8 cellular contexts compared by ENCODE assay signal in genomic region chr11:6233984-6234313, GRCh38. TPM values are rescaled to one million over a fixed set of nuclear protein-coding genes. Genes with fewer than 3 reads are reported as not detected.
A peak's percentile ranks its signal among the peaks of the same experiment; 100 is the strongest.
DNase-seq lines count a peak whose midpoint lies in the region; ATAC-seq, FAIRE-seq and TF ChIP-seq lines count a peak whose summit lies in the region.

No MANE protein-coding gene starts in this region.

- H3K4me3 Mint-ChIP-seq in CD14-positive monocyte = peak overlapping the region; percentile 97 to 100

- peak; percentile 0 for ATAC-seq in HG03460 (IDR thresholded peaks at IDR 0.05; ENCODE audit: unreplicated experiment)
- peak; percentile 7 for ATAC-seq in K562
- no peak for ATAC-seq in HG03442 (IDR thresholded peaks at IDR 0.05; ENCODE audit: unreplicated experiment)
- no peak for ATAC-seq in GM21390 (IDR thresholded peaks at IDR 0.05; ENCODE audit: unreplicated experiment)

- intact Hi-C loops in CD14-positive monocyte (cut with micrococcal nuclease) (loop anchor here (2.0 to 10.0 kb wide), 4 partner anchors 33 to 451 kb away; partner anchors contain the start of genes TAF10 (in 2 of the 2), MRPL17 (in 1 of the 2) and TPP1 (in 1 of the 2)), K562 (cut with micrococcal nuclease) (no loop called here)

- CTCF ChIA-PET in K562 (lab: Yijun Ruan, JAX; ENCODE audit: low intra/inter-chr PET ratio) = no interaction called here

- H3K27me3 ChIP-seq in K562 (ENCODE audit: control insufficient read depth in 2 of 2, insufficient read depth in 2 of 2, low read length in 2 of 2) = no peaks in the 10 kb centered on the region

- DNase-seq in CD14-positive monocyte (ENCODE audit: low spot score) = no peak
- DNase-seq in K562 (ENCODE audit: extremely low read depth in 1 of 4, low spot score in 3 of 4) = peak in 2 of 4 experiments; percentile 20 to 44
- no peak for DNase-seq in SHP77 (lab: John Stamatoyannopoulos, UW)
- DNase-seq in NCI-H2196 (lab: John Stamatoyannopoulos, UW; ENCODE audit: unreplicated experiment) = no peak

- peaks cover 50% of the 10 kb centered on the region for H3K4me1 Mint-ChIP-seq in CD14-positive monocyte

- TF ChIP-seq EP300 in K562 (IDR thresholded peaks at IDR 0.05; ENCODE audit: low read length) = no peak

- in situ Hi-C loops in K562 (cut with MboI) = no loop called here

- H3K9ac ChIP-seq in K562 (ENCODE audit: insufficient read depth in 1 of 2, low read depth in 2 of 2, low read length in 2 of 2) = peak overlapping the region; percentile 77 to 94

- WGBS in K562 (ENCODE audit: insufficient coverage, low coverage, missing lambda C conversion rate) = 0% methylated on average over 9 of the region's 9 CpGs
- 1 to 2% methylated on average over 7 to 8 of the region's 9 CpGs for WGBS in mesodermal cell (ENCODE audit: insufficient coverage in 2 of 2), 2 experiments

- FAIRE-seq in K562 (lab: Jason Lieb, UNC) = no peak

- H3K4me2 ChIP-seq in K562 (ENCODE audit: insufficient read depth, low read length) = peak overlapping the region; percentile 88

- H3K9me3 ChIP-seq in K562 (replicated peaks; ENCODE audit: control insufficient read depth, insufficient read depth, low read depth, low read length) (no peaks in the 10 kb centered on the region), mesodermal cell (ENCODE audit: control insufficient read depth, low read length) (no peaks in the 10 kb centered on the region)

- no peaks in the 10 kb centered on the region for H3K9me3 Mint-ChIP-seq in CD14-positive monocyte

- POLR2A ChIA-PET in K562 (lab: Yijun Ruan, JAX) = interaction anchor here (1.1 to 2.2 kb wide), 5 partner anchors 9 to 25 kb away, joined by 3 to 16 read pairs (median 4); partner anchors contain the start of gene CCKBR

- peaks cover 0 to 31% of the 10 kb centered on the region in 2 experiments for H3K4me1 ChIP-seq in K562 (replicated peaks in 1 of 2; ENCODE audit: control insufficient read depth in 2 of 2, insufficient read depth in 2 of 2, low read length in 2 of 2)
- peaks cover 3% of the 10 kb centered on the region for H3K4me1 ChIP-seq in mesodermal cell (ENCODE audit: control insufficient read depth, insufficient read depth, low read length, poor library complexity, severe bottlenecking)

- H3K9me1 ChIP-seq in K562 (ENCODE audit: control insufficient read depth, insufficient read depth, low read length) = peaks cover 7% of the 10 kb centered on the region

- H4K20me1 ChIP-seq in K562 (replicated peaks; ENCODE audit: control insufficient read depth, insufficient read depth, low read length) = peaks cover 10% of the 10 kb centered on the region

- no peak for TF ChIP-seq CTCF in CD14-positive monocyte (IDR thresholded peaks at IDR 0.05)
- no peak for TF ChIP-seq CTCF in K562 (IDR thresholded peaks at IDR 0.05 in 2 of 3, conservative IDR thresholded peaks at IDR 0.05 in 1 of 3; ENCODE audit: insufficient read depth in 2 of 3, low read depth in 1 of 3, low read length in 3 of 3)

- no peak for TF ChIP-seq RAD21 in K562 (CRISPR knock-in tag; conservative IDR thresholded peaks at IDR 0.05 in 1 of 2, IDR thresholded peaks at IDR 0.05 in 1 of 2)

- peaks cover 46% of the 10 kb centered on the region for H3K79me2 ChIP-seq in K562 (ENCODE audit: control insufficient read depth, insufficient read depth, low read length)

- TF ChIP-seq POLR2A in K562 (conservative IDR thresholded peaks at IDR 0.05) = no peak

- H3K27ac Mint-ChIP-seq in CD14-positive monocyte = peak overlapping the region; percentile 98 to 100 (median 98)

- H3K27ac ChIP-seq in K562 (ENCODE audit: extremely low read depth, low read depth, low read length) (peak overlapping the region; percentile 66), mesodermal cell (ENCODE audit: low read depth, low read length, severe bottlenecking) (no peak overlapping the region)

- H2AFZ ChIP-seq in K562 (ENCODE audit: low read depth, low read length) = peak overlapping the region; percentile 92

- H3K36me3 Mint-ChIP-seq in CD14-positive monocyte = peaks cover 6 to 17% of the 10 kb centered on the region in 2 donors

- H3K4me3 ChIP-seq in K562 = peak overlapping the region; percentile 64
- peak overlapping the region; percentile 74 for H3K4me3 ChIP-seq in mesodermal cell (ENCODE audit: extremely low read depth, insufficient read depth, low read length, poor library complexity, severe bottlenecking)

- no TSS peak for BruUV-seq in K562 (replicated peaks; lab: Mats Ljungman, UMichigan)

- H3K36me3 ChIP-seq in K562 (ENCODE audit: control insufficient read depth, insufficient read depth, low read length) (peaks cover 3% of the 10 kb centered on the region; the same call in 1 of the 3 replicates), mesodermal cell (ENCODE audit: control insufficient read depth, insufficient read depth, low read length) (no peaks in the 10 kb centered on the region)

- peaks cover 0 to 1% (median 0%) of the 10 kb centered on the region in 3 donors for H3K27me3 Mint-ChIP-seq in CD14-positive monocyte (ENCODE audit: low read depth in 3 of 3)

RNA-seq across cellular contexts. Expression of gene FHIP1B, which starts 0.5 kb away (rescaled TPM):
- polyA plus RNA-seq in CD14-positive monocyte (10 to 100 TPM; 14.2 to 18.9 TPM), K562 (2011; rRNA removed) (24.7 and 33.9 TPM in 2 replicates), K562 (2014; fragmentation: Illumina TruSeq; extraction: Trizol) (15.6 and 23.3 TPM in 2 replicates), K562 (2014; fragmentation: Nextera tagmentation; extraction: Ambion mirVana) (1 to 10 TPM in 1 of 2 experiments, under 1 TPM in 1; 0.94 to 1.1 TPM), K562 (2014; rRNA removed) (24.3 TPM in 2 replicates)
- 52.8 and 87.9 TPM in 2 replicates for total RNA-seq in K562 (2011; cell fraction: chromatin; rRNA removed; ENCODE audit: low replicate concordance)
- 55.5 and 59.0 TPM in 2 replicates for total RNA-seq in K562 (2011; cell fraction: nucleolus; rRNA removed)
- 70.2 and 97.8 TPM in 2 replicates for total RNA-seq in K562 (2011; cell fraction: nucleoplasm; rRNA removed)
- total RNA-seq in K562 (2014; rRNA removed) (10.4 and 19.6 TPM in 2 replicates), K562 (2014; rRNA removed; fragmentation: Illumina TruSeq; extraction: Trizol) (6.6 and 8.4 TPM in 2 replicates), K562 (2015; rRNA removed; fragmentation: Illumina TruSeq; extraction: Trizol) (11.2 and 15.6 TPM in 2 replicates), K562 (2021) (20.1 and 21.0 TPM in 2 replicates)
- 37.0 and 55.6 TPM in 2 replicates for polyA plus RNA-seq in K562 (2011; cell fraction: cytosol; rRNA removed)
- polyA plus RNA-seq in K562 (2011; cell fraction: nucleus; rRNA removed) = 212 and 288 TPM in 2 replicates
- polyA plus RNA-seq in K562 (2012) = 12.7 and 23.3 TPM in 2 replicates
- 20.4 and 20.5 TPM in 2 replicates for polyA minus RNA-seq in K562 (2011; rRNA and poly(A)+ RNA removed)
- 11.6 and 17.8 TPM in 2 replicates for polyA minus RNA-seq in K562 (2011; cell fraction: cytosol; rRNA and poly(A)+ RNA removed)
- 45.2 and 53.0 TPM in 2 replicates for polyA minus RNA-seq in K562 (2011; cell fraction: nucleus; rRNA and poly(A)+ RNA removed)
- polyA plus RNA-seq in mesodermal cell (2013, experiment 1 of 2) = 15.4 TPM
- polyA plus RNA-seq in mesodermal cell (2013, experiment 2 of 2) = 13.6 TPM

RNA-seq across cellular contexts. Expression of gene CNGA4, which starts 4.9 kb away (rescaled TPM):
- polyA plus RNA-seq in CD14-positive monocyte (not detected), K562 (2011; rRNA removed) (0.04 and 0.09 TPM in 2 replicates), K562 (2014; fragmentation: Illumina TruSeq; extraction: Trizol) (0.06 TPM in 1 of 2 replicates, not detected in the other), K562 (2014; fragmentation: Nextera tagmentation; extraction: Ambion mirVana) (not detected), K562 (2014; rRNA removed) (0.05 TPM in 1 of 2 replicates, not detected in the other)
- 0.56 TPM in 1 of 2 replicates, not detected in the other for total RNA-seq in K562 (2011; cell fraction: chromatin; rRNA removed; ENCODE audit: low replicate concordance)
- not detected in 2 replicates for total RNA-seq in K562 (2011; cell fraction: nucleolus; rRNA removed)
- not detected in 2 replicates for total RNA-seq in K562 (2011; cell fraction: nucleoplasm; rRNA removed)
- total RNA-seq in K562 (2014; rRNA removed) (0.09 and 0.16 TPM in 2 replicates), K562 (2014; rRNA removed; fragmentation: Illumina TruSeq; extraction: Trizol) (not detected in 2 replicates), K562 (2015; rRNA removed; fragmentation: Illumina TruSeq; extraction: Trizol) (not detected in 2 replicates), K562 (2021) (not detected in 2 replicates)
- 0.06 and 0.28 TPM in 2 replicates for polyA plus RNA-seq in K562 (2011; cell fraction: cytosol; rRNA removed)
- polyA plus RNA-seq in K562 (2011; cell fraction: nucleus; rRNA removed) = 0.25 and 0.30 TPM in 2 replicates
- 0.09 and 0.18 TPM in 2 replicates for polyA plus RNA-seq in K562 (2012)
- polyA minus RNA-seq in K562 (2011; rRNA and poly(A)+ RNA removed) = 0.12 TPM in 1 of 2 replicates, not detected in the other
- polyA minus RNA-seq in K562 (2011; cell fraction: cytosol; rRNA and poly(A)+ RNA removed) = not detected in 2 replicates
- 0.22 and 0.27 TPM in 2 replicates for polyA minus RNA-seq in K562 (2011; cell fraction: nucleus; rRNA and poly(A)+ RNA removed)
- 0.70 TPM for polyA plus RNA-seq in mesodermal cell (2013, experiment 1 of 2)
- 0.76 TPM for polyA plus RNA-seq in mesodermal cell (2013, experiment 2 of 2)

RNA-seq across cellular contexts. Expression of gene CCKBR, which starts 25.7 kb away (rescaled TPM):
- polyA plus RNA-seq in CD14-positive monocyte (not detected), K562 (2011; rRNA removed) (not detected in 2 replicates), K562 (2014; fragmentation: Illumina TruSeq; extraction: Trizol) (not detected in 2 replicates), K562 (2014; fragmentation: Nextera tagmentation; extraction: Ambion mirVana) (not detected), K562 (2014; rRNA removed) (not detected in 2 replicates)
- total RNA-seq in K562 (2011; cell fraction: chromatin; rRNA removed; ENCODE audit: low replicate concordance) = not detected in 2 replicates
- total RNA-seq in K562 (2011; cell fraction: nucleolus; rRNA removed) = not detected in 2 replicates
- total RNA-seq in K562 (2011; cell fraction: nucleoplasm; rRNA removed) = not detected in 2 replicates
- total RNA-seq in K562 (2014; rRNA removed) (not detected in 2 replicates), K562 (2014; rRNA removed; fragmentation: Illumina TruSeq; extraction: Trizol) (not detected in 2 replicates), K562 (2015; rRNA removed; fragmentation: Illumina TruSeq; extraction: Trizol) (not detected in 2 replicates), K562 (2021) (not detected in 2 replicates)
- not detected in 2 replicates for polyA plus RNA-seq in K562 (2011; cell fraction: cytosol; rRNA removed)
- polyA plus RNA-seq in K562 (2011; cell fraction: nucleus; rRNA removed) = not detected in 2 replicates
- polyA plus RNA-seq in K562 (2012) = not detected in 2 replicates
- not detected in 2 replicates for polyA minus RNA-seq in K562 (2011; rRNA and poly(A)+ RNA removed)
- not detected in 2 replicates for polyA minus RNA-seq in K562 (2011; cell fraction: cytosol; rRNA and poly(A)+ RNA removed)
- polyA minus RNA-seq in K562 (2011; cell fraction: nucleus; rRNA and poly(A)+ RNA removed) = not detected in 2 replicates
- polyA plus RNA-seq in mesodermal cell (2013, experiment 1 of 2) = 1.2 TPM
- 1.8 TPM for polyA plus RNA-seq in mesodermal cell (2013, experiment 2 of 2)

RNA-seq across cellular contexts. Expression of gene C11orf42, which starts 28.6 kb away (rescaled TPM):
- polyA plus RNA-seq in CD14-positive monocyte (not detected), K562 (2011; rRNA removed) (not detected in 2 replicates), K562 (2014; fragmentation: Illumina TruSeq; extraction: Trizol) (not detected in 2 replicates), K562 (2014; fragmentation: Nextera tagmentation; extraction: Ambion mirVana) (not detected), K562 (2014; rRNA removed) (not detected in 2 replicates)
- total RNA-seq in K562 (2011; cell fraction: chromatin; rRNA removed; ENCODE audit: low replicate concordance) = not detected in 2 replicates
- not detected in 2 replicates for total RNA-seq in K562 (2011; cell fraction: nucleolus; rRNA removed)
- not detected in 2 replicates for total RNA-seq in K562 (2011; cell fraction: nucleoplasm; rRNA removed)
- total RNA-seq in K562 (2014; rRNA removed) (not detected in 2 replicates), K562 (2014; rRNA removed; fragmentation: Illumina TruSeq; extraction: Trizol) (not detected in 2 replicates), K562 (2015; rRNA removed; fragmentation: Illumina TruSeq; extraction: Trizol) (not detected in 2 replicates), K562 (2021) (not detected in 2 replicates)
- polyA plus RNA-seq in K562 (2011; cell fraction: cytosol; rRNA removed) = not detected in 2 replicates
- polyA plus RNA-seq in K562 (2011; cell fraction: nucleus; rRNA removed) = not detected in 2 replicates
- polyA plus RNA-seq in K562 (2012) = 0.11 TPM in 1 of 2 replicates, not detected in the other
- polyA minus RNA-seq in K562 (2011; rRNA and poly(A)+ RNA removed) = not detected in 2 replicates
- polyA minus RNA-seq in K562 (2011; cell fraction: cytosol; rRNA and poly(A)+ RNA removed) = not detected in 2 replicates
- not detected in 2 replicates for polyA minus RNA-seq in K562 (2011; cell fraction: nucleus; rRNA and poly(A)+ RNA removed)
- polyA plus RNA-seq in mesodermal cell (2013, experiment 1 of 2) = not detected
- not detected for polyA plus RNA-seq in mesodermal cell (2013, experiment 2 of 2)

RNA-seq across cellular contexts. Expression of gene OR52W1, which starts 34.9 kb away (rescaled TPM):
- polyA plus RNA-seq in CD14-positive monocyte (not detected), K562 (2011; rRNA removed) (not detected in 2 replicates), K562 (2014; fragmentation: Illumina TruSeq; extraction: Trizol) (not detected in 2 replicates), K562 (2014; fragmentation: Nextera tagmentation; extraction: Ambion mirVana) (not detected), K562 (2014; rRNA removed) (not detected in 2 replicates)
- total RNA-seq in K562 (2011; cell fraction: chromatin; rRNA removed; ENCODE audit: low replicate concordance) = not detected in 2 replicates
- not detected in 2 replicates for total RNA-seq in K562 (2011; cell fraction: nucleolus; rRNA removed)
- total RNA-seq in K562 (2011; cell fraction: nucleoplasm; rRNA removed) = not detected in 2 replicates
- total RNA-seq in K562 (2014; rRNA removed) (not detected in 2 replicates), K562 (2014; rRNA removed; fragmentation: Illumina TruSeq; extraction: Trizol) (not detected in 2 replicates), K562 (2015; rRNA removed; fragmentation: Illumina TruSeq; extraction: Trizol) (not detected in 2 replicates), K562 (2021) (not detected in 2 replicates)
- not detected in 2 replicates for polyA plus RNA-seq in K562 (2011; cell fraction: cytosol; rRNA removed)
- not detected in 2 replicates for polyA plus RNA-seq in K562 (2011; cell fraction: nucleus; rRNA removed)
- polyA plus RNA-seq in K562 (2012) = not detected in 2 replicates
- not detected in 2 replicates for polyA minus RNA-seq in K562 (2011; rRNA and poly(A)+ RNA removed)
- not detected in 2 replicates for polyA minus RNA-seq in K562 (2011; cell fraction: cytosol; rRNA and poly(A)+ RNA removed)
- polyA minus RNA-seq in K562 (2011; cell fraction: nucleus; rRNA and poly(A)+ RNA removed) = not detected in 2 replicates
- not detected for polyA plus RNA-seq in mesodermal cell (2013, experiment 1 of 2)
- polyA plus RNA-seq in mesodermal cell (2013, experiment 2 of 2) = not detected

Comparison
In these comparisons a context has a peak if more than half of its experiments do, and no peak if none do; other contexts are left out.
1. ATAC-seq: peak in HG03460 (single experiment) and K562 (single experiment); none in HG03442 (single experiment) and GM21390 (single experiment).